Comparison of ENCODE assay signal across 29 cellular contexts in genomic region chr15:39990706-39991105, GRCh38.
"Had no signal": no experiment of that assay in that cellular context is flagged by ENCODE, and none has a peak within 500 bp of the region (broad histone marks: within the 10 kb centered on the region; RNA-seq: fewer than 3 reads in every experiment).

No MANE protein-coding gene starts in this region.

- H3K4me1 Mint-ChIP-seq: naive B cell; natural killer cell; nephron; neural progenitor cell; stimulated activated memory B cell treated with anti-CD40 and anti-IgM and Interleukin-4, amounts not matched to agents 10 μg/mL and 1 μg/mL and 100 μg/mL, for 72 hours; stimulated activated naive CD8-positive, alpha-beta T cell treated with anti-CD3 and anti-CD28 coated beads, Interleukin-15, amount 100 ng/mL, for 72 hours had no signal

- H3K9me3 Mint-ChIP-seq: naive B cell; natural killer cell; nephron; neural progenitor cell; stimulated activated memory B cell treated with anti-CD40 and anti-IgM and Interleukin-4, amounts not matched to agents 10 μg/mL and 1 μg/mL and 100 μg/mL, for 72 hours; stimulated activated naive CD8-positive, alpha-beta T cell treated with anti-CD3 and anti-CD28 coated beads, Interleukin-15, amount 100 ng/mL, for 72 hours had no signal

- H3K4me2 ChIP-seq: neural progenitor cell had no signal

- H3K9ac ChIP-seq: neural progenitor cell, parathyroid adenoma had no signal

- H3K4me3 ChIP-seq: neural progenitor cell, ovary, psoas muscle, right lobe of liver, sigmoid colon, suprapubic skin, testis, tibial artery, transverse colon, upper lobe of left lung, uterus had no signal

- H3K36me3 ChIP-seq: ovary, uterus had no signal

- DNase-seq: naive B cell; natural killer cell; occipital lobe; ovary; posterior cingulate gyrus; psoas muscle; right cardiac atrium; right lobe of liver; sigmoid colon; small intestine; stimulated activated CD4-positive, alpha-beta T cell treated with anti-CD3 and anti-CD28 coated beads, Interleukin-15, amount 100 ng/mL, for 24 hours; stimulated activated CD4-positive, alpha-beta T cell treated with anti-CD3 and anti-CD28 coated beads, Interleukin-4, amount 100 ng/mL, for 1 hour; stimulated activated CD4-positive, alpha-beta T cell treated with anti-CD3 and anti-CD28 coated beads, Interleukin-4, amount 100 ng/mL, for 4 hours; stimulated activated CD8-positive, alpha-beta memory T cell treated with anti-CD3 and anti-CD28 coated beads, Interleukin-4, amount 100 ng/mL, for 48 hours; stimulated activated naive CD4-positive, alpha-beta T cell; stimulated activated naive CD8-positive, alpha-beta T cell treated with anti-CD3 and anti-CD28 coated beads, Interleukin-15, amount 100 ng/mL, for 72 hours; stimulated activated naive CD8-positive, alpha-beta T cell treated with anti-CD3 and anti-CD28 coated beads, Interleukin-15, Interleukin-2, amounts not matched to agents 100 U/mL and 50 U/mL, for 24 hours; substantia nigra; testis; tibial artery; transverse colon; upper lobe of left lung; uterus had no signal

- H2AFZ ChIP-seq: neural progenitor cell, parathyroid adenoma had no signal

- H3K27me3 Mint-ChIP-seq: naive B cell; progenitor cell of endocrine pancreas; stimulated activated memory B cell treated with anti-CD40 and anti-IgM and Interleukin-4, amounts not matched to agents 10 μg/mL and 1 μg/mL and 100 μg/mL, for 72 hours; stimulated activated naive CD8-positive, alpha-beta T cell treated with anti-CD3 and anti-CD28 coated beads, Interleukin-15, amount 100 ng/mL, for 72 hours had no signal

- H3K4me3 Mint-ChIP-seq: naive B cell; natural killer cell; nephron; neural progenitor cell; stimulated activated memory B cell treated with anti-CD40 and anti-IgM and Interleukin-4, amounts not matched to agents 10 μg/mL and 1 μg/mL and 100 μg/mL, for 72 hours; stimulated activated naive CD8-positive, alpha-beta T cell treated with anti-CD3 and anti-CD28 coated beads, Interleukin-15, amount 100 ng/mL, for 72 hours had no signal

- H3K9me3 ChIP-seq: ovary, psoas muscle, right lobe of liver, sigmoid colon, suprapubic skin, testis, tibial artery, transverse colon, upper lobe of left lung, uterus had no signal

- ATAC-seq: natural killer cell; psoas muscle; right cardiac atrium; right lobe of liver; stimulated activated memory B cell treated with anti-CD40 and anti-IgM and Interleukin-4, amounts not matched to agents 10 μg/mL and 1 μg/mL and 100 μg/mL, for 72 hours; stimulated activated naive CD8-positive, alpha-beta T cell treated with anti-CD3 and anti-CD28 coated beads, Interleukin-15, amount 100 ng/mL, for 72 hours; stimulated activated naive CD8-positive, alpha-beta T cell treated with anti-CD3 and anti-CD28 coated beads, Interleukin-15, Interleukin-2, amounts not matched to agents 100 U/mL and 50 U/mL, for 24 hours had no signal

- H3K27me3 ChIP-seq: neural progenitor cell, ovary, right lobe of liver, sigmoid colon, suprapubic skin, testis, tibial artery, transverse colon, upper lobe of left lung, uterus had no signal

- H3K27ac Mint-ChIP-seq: natural killer cell; nephron; neural progenitor cell; progenitor cell of endocrine pancreas; stimulated activated memory B cell treated with anti-CD40 and anti-IgM and Interleukin-4, amounts not matched to agents 10 μg/mL and 1 μg/mL and 100 μg/mL, for 72 hours had no signal

- H3K27ac ChIP-seq: neural progenitor cell, ovary, parathyroid adenoma, psoas muscle, right lobe of liver, sigmoid colon, suprapubic skin, testis, tibial artery, transverse colon, upper lobe of left lung, uterus had no signal

- H3K4me1 ChIP-seq: neural progenitor cell, parathyroid adenoma, psoas muscle, right lobe of liver, sigmoid colon, suprapubic skin, testis, tibial artery, transverse colon, upper lobe of left lung, uterus had no signal
